In genomic region chr14:70143306-70143705, GRCh38 we compare ENCODE assay signal across 28 cellular contexts.
"Had no signal": no experiment of that assay in that cellular context is flagged by ENCODE, and none has a peak within 500 bp of the region (broad histone marks: within the 10 kb centered on the region; RNA-seq: fewer than 3 reads in every experiment).

No MANE protein-coding gene starts in this region.

- FAIRE-seq: small intestine had no signal

- H3K9me3 Mint-ChIP-seq: natural killer cell; nephron; neural progenitor cell; stimulated activated effector memory CD8-positive, alpha-beta T cell treated with anti-CD3 and anti-CD28 coated beads, Interleukin-12 subunit alpha, Interleukin-12 subunit beta, amount 100 ng/mL, for 72 hours; stimulated activated naive B cell treated with anti-CD40 and anti-IgM and Interleukin-4, amounts not matched to agents 10 μg/mL and 1 μg/mL and 100 μg/mL, for 72 hours; stimulated activated naive CD8-positive, alpha-beta T cell treated with anti-CD3 and anti-CD28 coated beads, Interleukin-15, Interleukin-2, amounts not matched to agents 100 ng/mL and 50 ng/mL, for 24 hours; type B pancreatic cell had no signal

- H3K27ac ChIP-seq: neural progenitor cell, ovary, parathyroid adenoma, psoas muscle, right lobe of liver, sigmoid colon, stomach, thoracic aorta, tibial artery, transverse colon, upper lobe of right lung, uterus had no signal

- H3K4me3 ChIP-seq: neural progenitor cell, ovary, psoas muscle, right lobe of liver, sigmoid colon, stomach, thoracic aorta, tibial artery, transverse colon, upper lobe of right lung, uterus had no signal

- H3K4me3 Mint-ChIP-seq: natural killer cell; nephron; neural progenitor cell; stimulated activated effector memory CD8-positive, alpha-beta T cell treated with anti-CD3 and anti-CD28 coated beads, Interleukin-12 subunit alpha, Interleukin-12 subunit beta, amount 100 ng/mL, for 72 hours; stimulated activated naive B cell treated with anti-CD40 and anti-IgM and Interleukin-4, amounts not matched to agents 10 μg/mL and 1 μg/mL and 100 μg/mL, for 72 hours; stimulated activated naive CD8-positive, alpha-beta T cell treated with anti-CD3 and anti-CD28 coated beads, Interleukin-15, Interleukin-2, amounts not matched to agents 100 ng/mL and 50 ng/mL, for 24 hours; type B pancreatic cell had no signal

- H3K4me1 Mint-ChIP-seq: natural killer cell, nephron had no signal

- H3K36me3 Mint-ChIP-seq: natural killer cell; neural progenitor cell; stimulated activated effector memory CD8-positive, alpha-beta T cell treated with anti-CD3 and anti-CD28 coated beads, Interleukin-12 subunit alpha, Interleukin-12 subunit beta, amount 100 ng/mL, for 72 hours; stimulated activated naive B cell treated with anti-CD40 and anti-IgM and Interleukin-4, amounts not matched to agents 10 μg/mL and 1 μg/mL and 100 μg/mL, for 72 hours; type B pancreatic cell had no signal

- H3K9me3 ChIP-seq: ovary, psoas muscle, right lobe of liver, sigmoid colon, stomach, thoracic aorta, tibial artery, transverse colon, upper lobe of right lung, uterus had no signal

- H3K27ac Mint-ChIP-seq: natural killer cell; nephron; neural progenitor cell; progenitor cell of endocrine pancreas; stimulated activated effector memory CD8-positive, alpha-beta T cell treated with anti-CD3 and anti-CD28 coated beads, Interleukin-12 subunit alpha, Interleukin-12 subunit beta, amount 100 ng/mL, for 72 hours; stimulated activated naive B cell treated with anti-CD40 and anti-IgM and Interleukin-4, amounts not matched to agents 10 μg/mL and 1 μg/mL and 100 μg/mL, for 72 hours; stimulated activated naive CD8-positive, alpha-beta T cell treated with anti-CD3 and anti-CD28 coated beads, Interleukin-15, Interleukin-2, amounts not matched to agents 100 ng/mL and 50 ng/mL, for 24 hours; type B pancreatic cell had no signal

- H3K9ac ChIP-seq: neural progenitor cell, parathyroid adenoma had no signal

- H3K36me3 ChIP-seq: neural progenitor cell, ovary, right lobe of liver, sigmoid colon, stomach, thoracic aorta, tibial artery, transverse colon, upper lobe of right lung, uterus had no signal

- H3K4me1 ChIP-seq: neural progenitor cell, parathyroid adenoma, right lobe of liver, sigmoid colon, stomach, tibial artery, transverse colon, upper lobe of right lung, uterus had no signal

- DNase-seq: natural killer cell; occipital lobe; ovary; posterior cingulate gyrus; psoas muscle; right cardiac atrium; right lobe of liver; sigmoid colon; small intestine; stimulated activated CD4-positive, alpha-beta T cell treated with anti-CD3 and anti-CD28 coated beads, Interleukin-15, amount 100 ng/mL, for 24 hours; stimulated activated CD4-positive, alpha-beta T cell treated with anti-CD3 and anti-CD28 coated beads, Interleukin-2, amount 100 ng/mL, for 24 hours; stimulated activated CD4-positive, alpha-beta T cell treated with anti-CD3 and anti-CD28 coated beads, Interleukin-2, amount 100 ng/mL, for 48 hours; stimulated activated CD4-positive, alpha-beta T cell treated with anti-CD3 and anti-CD28 coated beads, Interleukin-4, amount 100 ng/mL, for 24 hours; stimulated activated naive B cell treated with anti-CD40 and anti-IgM and Interleukin-4, amounts not matched to agents 10 μg/mL and 1 μg/mL and 100 μg/mL, for 72 hours; stimulated activated naive CD4-positive, alpha-beta T cell treated with Interleukin-2 at 50 U/mL for 16 hours; stomach; tibial artery; transverse colon; upper lobe of right lung; uterus had no signal

- H3K27me3 ChIP-seq: ovary, right lobe of liver, sigmoid colon, transverse colon, upper lobe of right lung, uterus had no signal
